Comparison of ENCODE assay signal across 2 cellular contexts in the genomic region with DNA sequence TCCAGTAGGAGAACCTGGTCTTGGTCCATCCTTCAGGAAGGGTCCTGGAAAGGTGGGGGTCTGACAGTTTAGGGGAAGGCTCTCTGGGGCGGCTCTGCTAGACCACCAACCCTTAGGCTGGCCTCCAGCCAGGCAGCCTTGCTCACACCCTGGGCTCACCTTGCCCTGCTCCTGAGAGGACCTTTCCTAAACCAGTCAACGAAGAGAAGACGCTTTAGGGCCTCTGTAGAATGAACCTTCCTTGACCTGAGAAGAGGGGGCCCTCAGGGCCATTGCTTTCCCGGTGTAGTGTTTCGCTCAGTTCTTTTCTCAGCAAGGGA.
TF ChIP-seq lines count a peak whose summit lies in the region.

No MANE protein-coding gene starts in this region.

TF ChIP-seq in HepG2, 621 proteins besides CTCF, POLR2A, EP300 and RAD21 (continues in another document):
- TF ChIP-seq ATF7 (IDR thresholded peaks at IDR 0.05), result no peak
- no peak for TF ChIP-seq ATF7 (CRISPR knock-in tag; IDR thresholded peaks at IDR 0.05)
- no peak for TF ChIP-seq ZSCAN22 (CRISPR knock-in tag; IDR thresholded peaks at IDR 0.05)
- no peak for TF ChIP-seq ZNF607 (CRISPR knock-in tag; IDR thresholded peaks at IDR 0.05; ENCODE audit: borderline replicate concordance)
- TF ChIP-seq ZNF350 (CRISPR knock-in tag; IDR thresholded peaks at IDR 0.05; ENCODE audit: borderline replicate concordance, low read depth), result no peak
- no peak for TF ChIP-seq TRIM24 (CRISPR knock-in tag; IDR thresholded peaks at IDR 0.05)
- no peak for TF ChIP-seq MIER3 (CRISPR knock-in tag; IDR thresholded peaks at IDR 0.05; ENCODE audit: borderline replicate concordance)
- no peak for TF ChIP-seq SYNCRIP (IDR thresholded peaks at IDR 0.05; ENCODE audit: insufficient read depth, low read depth, low read length)
- no peak for TF ChIP-seq ZBTB43 (CRISPR knock-in tag; conservative IDR thresholded peaks at IDR 0.05)
- TF ChIP-seq MED13 (CRISPR knock-in tag; IDR thresholded peaks at IDR 0.05), result no peak
- no peak for TF ChIP-seq SMAD3 (CRISPR knock-in tag; IDR thresholded peaks at IDR 0.05)
- TF ChIP-seq ZZZ3 (CRISPR knock-in tag; IDR thresholded peaks at IDR 0.05; ENCODE audit: borderline replicate concordance), result no peak
- TF ChIP-seq, protein P1, sequence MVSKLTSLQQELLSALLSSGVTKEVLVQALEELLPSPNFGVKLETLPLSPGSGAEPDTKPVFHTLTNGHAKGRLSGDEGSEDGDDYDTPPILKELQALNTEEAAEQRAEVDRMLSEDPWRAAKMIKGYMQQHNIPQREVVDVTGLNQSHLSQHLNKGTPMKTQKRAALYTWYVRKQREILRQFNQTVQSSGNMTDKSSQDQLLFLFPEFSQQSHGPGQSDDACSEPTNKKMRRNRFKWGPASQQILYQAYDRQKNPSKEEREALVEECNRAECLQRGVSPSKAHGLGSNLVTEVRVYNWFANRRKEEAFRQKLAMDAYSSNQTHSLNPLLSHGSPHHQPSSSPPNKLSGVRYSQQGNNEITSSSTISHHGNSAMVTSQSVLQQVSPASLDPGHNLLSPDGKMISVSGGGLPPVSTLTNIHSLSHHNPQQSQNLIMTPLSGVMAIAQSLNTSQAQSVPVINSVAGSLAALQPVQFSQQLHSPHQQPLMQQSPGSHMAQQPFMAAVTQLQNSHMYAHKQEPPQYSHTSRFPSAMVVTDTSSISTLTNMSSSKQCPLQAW (CRISPR knock-in tag; IDR thresholded peaks at IDR 0.05), result no peak
- TF ChIP-seq ZBTB20 (CRISPR knock-in tag; IDR thresholded peaks at IDR 0.05; ENCODE audit: borderline replicate concordance, low read depth), result 0 out of 2 replicates have a peak, but pooled peaks have one; percentile 10
- no peak for TF ChIP-seq MYPOP (CRISPR knock-in tag; IDR thresholded peaks at IDR 0.05)
- TF ChIP-seq NCOA1 (CRISPR knock-in tag; IDR thresholded peaks at IDR 0.05), result no peak
- no peak for TF ChIP-seq ZBTB44 (CRISPR knock-in tag; IDR thresholded peaks at IDR 0.05)
- TF ChIP-seq ZNF629 (CRISPR knock-in tag; conservative IDR thresholded peaks at IDR 0.05), result no peak
- TF ChIP-seq CHCHD3 (CRISPR knock-in tag; IDR thresholded peaks at IDR 0.05), result no peak
- no peak for TF ChIP-seq RXRA (CRISPR knock-in tag; IDR thresholded peaks at IDR 0.05)
- no peak for TF ChIP-seq PCBP2 (optimal IDR thresholded peaks at IDR 0.05; ENCODE audit: low read depth, low read length, poor library complexity, severe bottlenecking)
- no peak for TF ChIP-seq HDAC6 (IDR thresholded peaks at IDR 0.05; ENCODE audit: low read depth, low read length)
- no peak for TF ChIP-seq KDM1A (CRISPR knock-in tag; IDR thresholded peaks at IDR 0.05)
- TF ChIP-seq, protein P2, sequence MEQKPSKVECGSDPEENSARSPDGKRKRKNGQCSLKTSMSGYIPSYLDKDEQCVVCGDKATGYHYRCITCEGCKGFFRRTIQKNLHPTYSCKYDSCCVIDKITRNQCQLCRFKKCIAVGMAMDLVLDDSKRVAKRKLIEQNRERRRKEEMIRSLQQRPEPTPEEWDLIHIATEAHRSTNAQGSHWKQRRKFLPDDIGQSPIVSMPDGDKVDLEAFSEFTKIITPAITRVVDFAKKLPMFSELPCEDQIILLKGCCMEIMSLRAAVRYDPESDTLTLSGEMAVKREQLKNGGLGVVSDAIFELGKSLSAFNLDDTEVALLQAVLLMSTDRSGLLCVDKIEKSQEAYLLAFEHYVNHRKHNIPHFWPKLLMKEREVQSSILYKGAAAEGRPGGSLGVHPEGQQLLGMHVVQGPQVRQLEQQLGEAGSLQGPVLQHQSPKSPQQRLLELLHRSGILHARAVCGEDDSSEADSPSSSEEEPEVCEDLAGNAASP (CRISPR knock-in tag; IDR thresholded peaks at IDR 0.05; ENCODE audit: borderline replicate concordance), result no peak

TF ChIP-seq in HEK293T, 16 proteins besides CTCF, POLR2A, EP300 and RAD21:
- TF ChIP-seq ARNT (IDR thresholded peaks at IDR 0.05) (no peak), ZNF384 (IDR thresholded peaks at IDR 0.05) (no peak), FOXK2 (IDR thresholded peaks at IDR 0.05) (no peak), L3MBTL2 (conservative IDR thresholded peaks at IDR 0.05) (no peak), BHLHE40 (IDR thresholded peaks at IDR 0.05; ENCODE audit: borderline replicate concordance) (no peak), LEF1 (IDR thresholded peaks at IDR 0.05; ENCODE audit: borderline replicate concordance) (no peak), FOXM1 (IDR thresholded peaks at IDR 0.05; ENCODE audit: borderline replicate concordance) (no peak), CTBP1 (IDR thresholded peaks at IDR 0.05; ENCODE audit: borderline replicate concordance) (no peak), SUZ12 (IDR thresholded peaks at IDR 0.05) (no peak), SP1 (IDR thresholded peaks at IDR 0.05) (no peak), TARDBP (IDR thresholded peaks at IDR 0.05) (no peak)
